Comparison of ENCODE assay signal across 22 cellular contexts in the genomic region with DNA sequence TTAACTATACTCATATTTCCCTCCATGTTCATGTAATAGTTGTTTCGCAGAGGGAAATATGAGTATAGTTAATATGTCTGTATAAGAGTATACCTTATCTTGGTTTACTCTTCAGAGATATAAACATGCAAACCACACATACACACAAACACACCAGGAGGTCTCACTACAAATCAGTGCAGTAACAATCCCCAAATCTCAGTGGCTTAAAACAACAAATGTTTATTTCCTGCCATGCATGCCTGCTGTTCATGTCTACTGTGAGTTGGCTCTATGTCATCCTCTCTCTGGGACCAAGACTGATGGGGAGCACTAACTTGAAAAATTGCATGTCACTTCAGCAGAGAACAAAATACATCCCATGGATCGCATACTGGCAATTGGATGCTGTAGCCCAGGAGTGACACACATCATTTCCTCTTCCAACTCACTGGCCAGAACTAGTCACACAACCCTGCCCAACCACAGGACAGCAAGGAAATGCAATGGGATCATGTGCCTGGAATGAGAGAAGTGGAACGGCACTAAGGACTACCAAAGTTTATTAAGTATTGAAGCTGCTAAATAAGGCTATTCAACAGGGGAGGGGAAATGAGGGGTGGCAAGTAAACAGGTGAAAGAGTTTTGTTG.
"Had no signal": no experiment of that assay in that cellular context is flagged by ENCODE, and none has a peak within 500 bp of the region (broad histone marks: within the 10 kb centered on the region; RNA-seq: fewer than 3 reads in every experiment).

No MANE protein-coding gene starts in this region.

- H3K4me3 ChIP-seq: heart left ventricle, mucosa of descending colon, right atrium auricular region, sigmoid colon, skin epidermis, testis, tibial nerve, upper lobe of right lung, vagina had no signal

- H3K36me3 ChIP-seq: heart left ventricle, right atrium auricular region, sigmoid colon, tibial nerve, upper lobe of right lung, vagina had no signal

- DNase-seq: endodermal cell; erythroblast; heart left ventricle; hippocampal formation; mammary epithelial cell; mucosa of descending colon; naive thymus-derived CD8-positive, alpha-beta T cell; posterior cingulate gyrus; sigmoid colon; stimulated activated CD4-positive, alpha-beta T cell treated with anti-CD3 and anti-CD28 coated beads, Interleukin-2, amount 100 ng/mL, for 24 hours; stimulated activated CD4-positive, alpha-beta T cell treated with anti-CD3 and anti-CD28 coated beads, Interleukin-4, amount 100 ng/mL, for 4 hours; stimulated activated naive B cell treated with anti-CD40 and anti-IgM and Interleukin-4, amounts not matched to agents 10 μg/mL and 1 μg/mL and 100 μg/mL, for 72 hours; stimulated activated naive CD8-positive, alpha-beta T cell treated with anti-CD3 and anti-CD28 coated beads, Interleukin-15, amount 100 ng/mL, for 72 hours; testis; upper lobe of right lung had no signal

- H3K27ac Mint-ChIP-seq: dendritic cell treated with granulocyte-macrophage colony-stimulating factor and Interleukin-4, amounts not matched to agents 40 ng/mL and 50 ng/mL, for 4 days; endodermal cell; naive thymus-derived CD8-positive, alpha-beta T cell; stimulated activated naive B cell treated with anti-CD40 and anti-IgM and Interleukin-4, amounts not matched to agents 10 μg/mL and 1 μg/mL and 100 μg/mL, for 72 hours had no signal

- FAIRE-seq: endothelial cell of umbilical vein, frontal cortex had no signal

- H3K9me3 ChIP-seq: heart left ventricle, mucosa of descending colon, right atrium auricular region, sigmoid colon, testis, tibial nerve, upper lobe of right lung, vagina had no signal

- H3K27ac ChIP-seq: heart left ventricle, right atrium auricular region, sigmoid colon, skin epidermis, testis, tibial nerve, upper lobe of right lung, vagina had no signal

- H3K36me3 Mint-ChIP-seq: naive thymus-derived CD8-positive, alpha-beta T cell; stimulated activated naive B cell treated with anti-CD40 and anti-IgM and Interleukin-4, amounts not matched to agents 10 μg/mL and 1 μg/mL and 100 μg/mL, for 72 hours had no signal

- H3K4me1 ChIP-seq: heart left ventricle, right atrium auricular region, sigmoid colon, testis, upper lobe of right lung had no signal

- H3K4me1 Mint-ChIP-seq: endodermal cell; naive thymus-derived CD8-positive, alpha-beta T cell; stimulated activated naive CD8-positive, alpha-beta T cell treated with anti-CD3 and anti-CD28 coated beads, Interleukin-15, amount 100 ng/mL, for 72 hours had no signal

- H3K9me3 Mint-ChIP-seq: dendritic cell treated with granulocyte-macrophage colony-stimulating factor and Interleukin-4, amounts not matched to agents 40 ng/mL and 50 ng/mL, for 4 days; endodermal cell; naive thymus-derived CD8-positive, alpha-beta T cell; stimulated activated naive B cell treated with anti-CD40 and anti-IgM and Interleukin-4, amounts not matched to agents 10 μg/mL and 1 μg/mL and 100 μg/mL, for 72 hours; stimulated activated naive CD8-positive, alpha-beta T cell treated with anti-CD3 and anti-CD28 coated beads, Interleukin-15, amount 100 ng/mL, for 72 hours had no signal

- H3K4me3 Mint-ChIP-seq: dendritic cell treated with granulocyte-macrophage colony-stimulating factor and Interleukin-4, amounts not matched to agents 40 ng/mL and 50 ng/mL, for 4 days; endodermal cell; naive thymus-derived CD8-positive, alpha-beta T cell; stimulated activated naive B cell treated with anti-CD40 and anti-IgM and Interleukin-4, amounts not matched to agents 10 μg/mL and 1 μg/mL and 100 μg/mL, for 72 hours; stimulated activated naive CD8-positive, alpha-beta T cell treated with anti-CD3 and anti-CD28 coated beads, Interleukin-15, amount 100 ng/mL, for 72 hours had no signal

- H3K27me3 Mint-ChIP-seq: stimulated activated naive B cell treated with anti-CD40 and anti-IgM and Interleukin-4, amounts not matched to agents 10 μg/mL and 1 μg/mL and 100 μg/mL, for 72 hours; stimulated activated naive CD8-positive, alpha-beta T cell treated with anti-CD3 and anti-CD28 coated beads, Interleukin-15, amount 100 ng/mL, for 72 hours had no signal

- ATAC-seq: mucosa of descending colon; naive thymus-derived CD8-positive, alpha-beta T cell; stimulated activated naive B cell treated with anti-CD40 and anti-IgM and Interleukin-4, amounts not matched to agents 10 μg/mL and 1 μg/mL and 100 μg/mL, for 72 hours; stimulated activated naive CD8-positive, alpha-beta T cell treated with anti-CD3 and anti-CD28 coated beads, Interleukin-15, amount 100 ng/mL, for 72 hours; upper lobe of right lung had no signal

- H3K27me3 ChIP-seq: heart left ventricle, right atrium auricular region, sigmoid colon, testis, tibial nerve, upper lobe of right lung, vagina had no signal
